8 cellular contexts compared by ENCODE assay signal in genomic region chr11:75428301-75428724, GRCh38. TPM values are rescaled to one million over a fixed set of nuclear protein-coding genes. Genes with fewer than 3 reads are reported as not detected.
DNase-seq lines count a peak whose midpoint lies in the region; ATAC-seq, FAIRE-seq and TF ChIP-seq lines count a peak whose summit lies in the region.

No MANE protein-coding gene starts in this region.

- peak; percentile 81 for ATAC-seq in HepG2

- H3K36me3 ChIP-seq in HepG2 (replicated peaks in 1 of 2; ENCODE audit: control insufficient read depth in 1 of 2, insufficient read depth in 2 of 2, low read length in 2 of 2) (no peaks in the 10 kb centered on the region), hepatocyte (replicated peaks; ENCODE audit: insufficient read depth, low read depth) (no peaks in the 10 kb centered on the region)

- peak overlapping the region; percentile 34; the same call in 1 of the 2 replicates for H3K9ac ChIP-seq in HepG2 (ENCODE audit: insufficient read depth, low read depth, low read length)

- H3K9me3 ChIP-seq in HepG2 (ENCODE audit: low read length) (no peaks in the 10 kb centered on the region), hepatocyte (ENCODE audit: low read depth) (peaks cover 5% of the 10 kb centered on the region)

- H4K20me1 ChIP-seq in HepG2 (ENCODE audit: insufficient read depth, low read length) (no peaks in the 10 kb centered on the region), hepatocyte (ENCODE audit: insufficient read depth, poor library complexity, severe bottlenecking) (no peaks in the 10 kb centered on the region)

- H3K4me3 ChIP-seq in GM08714 (ENCODE audit: low read length) (peak overlapping the region; percentile 9; the same call in 1 of the 2 replicates), HepG2 (replicated peaks in 1 of 3; ENCODE audit: insufficient read depth in 1 of 3, low read depth in 2 of 3, low read length in 3 of 3) (peak overlapping the region; percentile 23 to 66 (median 59); a peak in 5 of 6 replicates), hepatocyte (no peak overlapping the region)

- TF ChIP-seq EP300 in HepG2 (IDR thresholded peaks at IDR 0.05; ENCODE audit: low read depth in 2 of 2, low read length in 2 of 2) (no peak), HepG2 (CRISPR knock-in tag; IDR thresholded peaks at IDR 0.05; ENCODE audit: borderline replicate concordance) (no peak)

- CTCF ChIA-PET in HepG2 (lab: Yijun Ruan, JAX; ENCODE audit: low intra/inter-chr PET ratio, low total read pairs), result no interaction called here

- H3K27me3 ChIP-seq in HepG2 (ENCODE audit: control insufficient read depth in 1 of 2, insufficient read depth in 2 of 2, low read length in 2 of 2) (peaks cover 3 to 25% of the 10 kb centered on the region in 2 experiments; a peak in 4 of 5 replicates), hepatocyte (peaks cover 40% of the 10 kb centered on the region)

- WGBS in HepG2 (ENCODE audit: low lambda C conversion rate), result 45% methylated on average over 10 of the region's 30 CpGs
- 83% methylated on average over 15 of the region's 30 CpGs for WGBS in hepatocyte (ENCODE audit: low lambda C conversion rate, missing lambda C conversion rate)

- peak in 1 of 2 experiments; percentile 63; a peak in 2 of 4 replicates for TF ChIP-seq POLR2A in HepG2 (IDR thresholded peaks at IDR 0.05; ENCODE audit: insufficient read depth in 1 of 2, low read depth in 2 of 2, low read length in 2 of 2)

- FAIRE-seq in HepG2 (lab: Jason Lieb, UNC), result peak; percentile 64

- POLR2A ChIA-PET in HepG2 (lab: Yijun Ruan, JAX), result interaction anchor here (0.5 to 1.5 kb wide), 3 partner anchors 11 to 90 kb away, joined by 4 to 10 read pairs (median 6); no protein-coding TSS in a partner anchor

- in situ Hi-C loops in HepG2 (cut with HindIII; ENCODE audit: extremely low pct_ligation_motif_present, low pct_unique_long_range_greater_than_20kb), result no loop called here

- no peak overlapping the region for H3K27ac ChIP-seq in HepG2 (ENCODE audit: extremely low read length, insufficient read depth, low read length)
- no peak overlapping the region for H3K27ac ChIP-seq in hepatocyte

- intact Hi-C loops in HepG2 (cut with micrococcal nuclease; ENCODE audit: unreplicated experiment), result no loop called here

- H2AFZ ChIP-seq in HepG2 (ENCODE audit: low read length) (no peak overlapping the region), hepatocyte (no peak overlapping the region)

- H3K4me1 ChIP-seq in HepG2 (ENCODE audit: insufficient read depth, low read length), result peaks cover 33% of the 10 kb centered on the region
- peaks cover 3% of the 10 kb centered on the region for H3K4me1 ChIP-seq in hepatocyte (ENCODE audit: insufficient read depth)

- TF ChIP-seq RAD21 in HepG2 (CRISPR knock-in tag; IDR thresholded peaks at IDR 0.05), result no peak

- H3K9me2 ChIP-seq in hepatocyte (replicated peaks; ENCODE audit: insufficient read depth), result no peaks in the 10 kb centered on the region

- TF ChIP-seq CTCF in HepG2 (CRISPR knock-in tag; IDR thresholded peaks at IDR 0.05) (no peak), hepatocyte (IDR thresholded peaks at IDR 0.05; ENCODE audit: poor library complexity) (no peak)

- BruUV-seq in HepG2 (replicated peaks; lab: Mats Ljungman, UMichigan), result no TSS peak

- peak; percentile 83 for DNase-seq in HS-27A (ENCODE audit: low read depth)
- DNase-seq in activated CD4-positive, alpha-beta T cell treated with anti-CD3 and anti-CD28 coated beads for 1 hour, result peak; percentile 55
- peak; percentile 84 for DNase-seq in cerebellar cortex (ENCODE audit: low spot score)
- peak; percentile 85 for DNase-seq in HepG2 (ENCODE audit: low spot score)
- peak; percentile 64 for DNase-seq in stimulated activated CD4-positive, alpha-beta T cell treated with anti-CD3 and anti-CD28 coated beads, Interleukin-4, amount 100 ng/mL, for 24 hours
- DNase-seq in hepatocyte (ENCODE audit: low spot score), result no peak
- DNase-seq in NCI-H774 (lab: John Stamatoyannopoulos, UW), result no peak

- H3K79me2 ChIP-seq in HepG2 (ENCODE audit: insufficient read depth, low read length), result no peaks in the 10 kb centered on the region
- H3K79me2 ChIP-seq in hepatocyte, result no peaks in the 10 kb centered on the region

- H3K4me2 ChIP-seq in HepG2 (ENCODE audit: low read depth, low read length) (peak overlapping the region; percentile 82), hepatocyte (no peak overlapping the region)

TF ChIP-seq in HepG2, 621 proteins besides CTCF, POLR2A, EP300 and RAD21 (continues in another document):
- TF ChIP-seq ZNF768 (CRISPR knock-in tag; IDR thresholded peaks at IDR 0.05), result peak; percentile 31; the same call in 1 of the 2 replicates

RNA-seq across cellular contexts. Expression of gene KLHL35, which starts 4.7 kb away (rescaled TPM):
- total RNA-seq in HepG2 (2016; rRNA removed; fragmentation: Illumina TruSeq; extraction: Trizol) (not detected in 2 replicates), hepatocyte (0.63 and 0.88 TPM in 2 replicates)
- total RNA-seq in HepG2 (2016; cell fraction: cytosol; rRNA removed; fragmentation: Illumina TruSeq; extraction: Trizol; ENCODE audit: low read depth), result not detected in 2 replicates
- total RNA-seq in HepG2 (2016; cell fraction: insoluble cytoplasmic fraction; rRNA removed; fragmentation: Illumina TruSeq; extraction: Trizol), result not detected in 2 replicates
- not detected in 2 replicates for total RNA-seq in HepG2 (2016; cell fraction: membrane; rRNA removed; fragmentation: Illumina TruSeq; extraction: Trizol)
- not detected in 2 replicates for total RNA-seq in HepG2 (2016; cell fraction: nucleus; rRNA removed; fragmentation: Illumina TruSeq; extraction: Trizol)
- polyA plus RNA-seq in HepG2 (2011; rRNA removed) (not detected in 2 replicates), hepatocyte (1.7 and 3.2 TPM in 2 replicates)
- 0.03 TPM in 1 of 2 replicates, not detected in the other for polyA plus RNA-seq in HepG2 (2011; cell fraction: cytosol; rRNA removed)
- polyA plus RNA-seq in HepG2 (2011; cell fraction: nucleus; rRNA removed), result 0.10 and 0.14 TPM in 2 replicates
- polyA plus RNA-seq in HepG2 (2012), result 0.12 TPM in 1 of 2 replicates, not detected in the other
- polyA plus RNA-seq in HepG2 (2016; cell fraction: cytosol; fragmentation: Illumina TruSeq; extraction: Trizol; ENCODE audit: low read depth), result not detected in 2 replicates
- not detected in 2 replicates for polyA plus RNA-seq in HepG2 (2016; cell fraction: insoluble cytoplasmic fraction; fragmentation: Illumina TruSeq; extraction: Trizol; ENCODE audit: low read depth)
- polyA plus RNA-seq in HepG2 (2016; cell fraction: membrane; fragmentation: Illumina TruSeq; extraction: Trizol; ENCODE audit: low read depth), result not detected in 2 replicates
- polyA plus RNA-seq in HepG2 (2016; cell fraction: nucleus; fragmentation: Illumina TruSeq; extraction: Trizol; ENCODE audit: insufficient read depth, low read depth), result 1.3 TPM in 1 of 2 replicates, not detected in the other
- polyA minus RNA-seq in HepG2 (2011; rRNA and poly(A)+ RNA removed; ENCODE audit: low replicate concordance), result 9.7 TPM in 1 of 2 replicates, not detected in the other
- polyA minus RNA-seq in HepG2 (2011; cell fraction: cytosol; rRNA and poly(A)+ RNA removed), result 0.70 TPM in 1 of 2 replicates, not detected in the other
- 0.64 TPM in 1 of 2 replicates, not detected in the other for polyA minus RNA-seq in HepG2 (2011; cell fraction: nucleus; rRNA and poly(A)+ RNA removed)

RNA-seq across cellular contexts. Expression of gene RPS3, which starts 29.0 kb away (rescaled TPM):
- 2,143 and 2,814 TPM in 2 replicates for total RNA-seq in HepG2 (2016; rRNA removed; fragmentation: Illumina TruSeq; extraction: Trizol)
- 3,026 and 3,837 TPM in 2 replicates for total RNA-seq in HepG2 (2016; cell fraction: cytosol; rRNA removed; fragmentation: Illumina TruSeq; extraction: Trizol; ENCODE audit: low read depth)
- total RNA-seq in HepG2 (2016; cell fraction: insoluble cytoplasmic fraction; rRNA removed; fragmentation: Illumina TruSeq; extraction: Trizol), result 2,366 and 2,701 TPM in 2 replicates
- total RNA-seq in HepG2 (2016; cell fraction: membrane; rRNA removed; fragmentation: Illumina TruSeq; extraction: Trizol), result 5,197 and 5,735 TPM in 2 replicates
- 799 and 826 TPM in 2 replicates for total RNA-seq in HepG2 (2016; cell fraction: nucleus; rRNA removed; fragmentation: Illumina TruSeq; extraction: Trizol)
- polyA plus RNA-seq in HepG2 (2011; rRNA removed), result 3,295 and 3,616 TPM in 2 replicates
- polyA plus RNA-seq in HepG2 (2011; cell fraction: cytosol; rRNA removed), result 3,790 and 3,975 TPM in 2 replicates
- 1,120 and 1,329 TPM in 2 replicates for polyA plus RNA-seq in HepG2 (2011; cell fraction: nucleus; rRNA removed)
- 4,677 and 5,383 TPM in 2 replicates for polyA plus RNA-seq in HepG2 (2012)
- 4,653 and 5,328 TPM in 2 replicates for polyA plus RNA-seq in HepG2 (2016; cell fraction: cytosol; fragmentation: Illumina TruSeq; extraction: Trizol; ENCODE audit: low read depth)
- polyA plus RNA-seq in HepG2 (2016; cell fraction: insoluble cytoplasmic fraction; fragmentation: Illumina TruSeq; extraction: Trizol; ENCODE audit: low read depth), result 3,740 and 3,849 TPM in 2 replicates
- polyA plus RNA-seq in HepG2 (2016; cell fraction: membrane; fragmentation: Illumina TruSeq; extraction: Trizol; ENCODE audit: low read depth), result 7,247 and 7,550 TPM in 2 replicates
- polyA plus RNA-seq in HepG2 (2016; cell fraction: nucleus; fragmentation: Illumina TruSeq; extraction: Trizol; ENCODE audit: insufficient read depth, low read depth), result 2,020 and 2,028 TPM in 2 replicates
- 1,170 and 2,337 TPM in 2 replicates for polyA minus RNA-seq in HepG2 (2011; rRNA and poly(A)+ RNA removed; ENCODE audit: low replicate concordance)
- polyA minus RNA-seq in HepG2 (2011; cell fraction: cytosol; rRNA and poly(A)+ RNA removed), result 547 and 597 TPM in 2 replicates
- polyA minus RNA-seq in HepG2 (2011; cell fraction: nucleus; rRNA and poly(A)+ RNA removed), result 281 and 352 TPM in 2 replicates
- 1,201 and 1,418 TPM in 2 replicates for total RNA-seq in hepatocyte
- polyA plus RNA-seq in hepatocyte, result 1,042 and 1,094 TPM in 2 replicates

Comparison
In these comparisons a context has a peak if more than half of its experiments do, and no peak if none do; other contexts are left out.
1. DNase-seq: peak in HS-27A (single experiment), activated CD4-positive, alpha-beta T cell treated with anti-CD3 and anti-CD28 coated beads for 1 hour (single experiment), cerebellar cortex (single experiment), HepG2 (single experiment) and stimulated activated CD4-positive, alpha-beta T cell treated with anti-CD3 and anti-CD28 coated beads, Interleukin-4, amount 100 ng/mL, for 24 hours (single experiment); none in hepatocyte (single experiment) and NCI-H774 (single experiment).